Comparison of ENCODE assay signal across 26 cellular contexts in genomic region chr6:14084388-14084787, GRCh38.
"Had no signal": no experiment of that assay in that cellular context is flagged by ENCODE, and none has a peak within 500 bp of the region (broad histone marks: within the 10 kb centered on the region; RNA-seq: fewer than 3 reads in every experiment).

No MANE protein-coding gene starts in this region.

- H3K27me3 Mint-ChIP-seq: naive B cell; naive thymus-derived CD8-positive, alpha-beta T cell; stimulated activated naive CD8-positive, alpha-beta T cell treated with anti-CD3 and anti-CD28 coated beads, Interleukin-15, Interleukin-2, amounts not matched to agents 100 ng/mL and 50 ng/mL, for 24 hours had no signal

- DNase-seq: naive B cell; naive thymus-derived CD8-positive, alpha-beta T cell; nephron progenitor cell; occipital lobe; pancreas; psoas muscle; right cardiac atrium; right lobe of liver; sigmoid colon; small intestine; stimulated activated CD4-positive, alpha-beta T cell treated with anti-CD3 and anti-CD28 coated beads, Interleukin-15, amount 100 ng/mL, for 24 hours; stimulated activated CD4-positive, alpha-beta T cell treated with anti-CD3 and anti-CD28 coated beads, Interleukin-2, amount 100 ng/mL, for 24 hours; stimulated activated CD4-positive, alpha-beta T cell treated with anti-CD3 and anti-CD28 coated beads, Interleukin-2, amount 100 ng/mL, for 48 hours; stimulated activated CD4-positive, alpha-beta T cell treated with anti-CD3 and anti-CD28 coated beads, Interleukin-4, amount 100 ng/mL, for 24 hours; stimulated activated naive CD4-positive, alpha-beta T cell treated with Interleukin-2 at 50 U/mL for 16 hours; stomach; thyroid gland; trophoblast cell; upper lobe of left lung had no signal

- H3K9me3 Mint-ChIP-seq: naive B cell; naive thymus-derived CD8-positive, alpha-beta T cell; natural killer cell treated with Interleukin-12 subunit alpha and Interleukin-12 subunit beta and Interleukin-15 and Interleukin-18, amount 100 ng/mL, for 72 hours; nephron progenitor cell; neural crest cell; stimulated activated effector memory CD8-positive, alpha-beta T cell treated with anti-CD3 and anti-CD28 coated beads, Interleukin-12 subunit alpha, Interleukin-12 subunit beta, amount 100 ng/mL, for 72 hours; stimulated activated naive CD8-positive, alpha-beta T cell treated with anti-CD3 and anti-CD28 coated beads, Interleukin-15, Interleukin-2, amounts not matched to agents 100 ng/mL and 50 ng/mL, for 24 hours had no signal

- H3K4me3 Mint-ChIP-seq: naive thymus-derived CD8-positive, alpha-beta T cell; natural killer cell treated with Interleukin-12 subunit alpha and Interleukin-12 subunit beta and Interleukin-15 and Interleukin-18, amount 100 ng/mL, for 72 hours; nephron progenitor cell; neural crest cell; stimulated activated effector memory CD8-positive, alpha-beta T cell treated with anti-CD3 and anti-CD28 coated beads, Interleukin-12 subunit alpha, Interleukin-12 subunit beta, amount 100 ng/mL, for 72 hours; stimulated activated naive CD8-positive, alpha-beta T cell treated with anti-CD3 and anti-CD28 coated beads, Interleukin-15, Interleukin-2, amounts not matched to agents 100 ng/mL and 50 ng/mL, for 24 hours had no signal

- H3K9me3 ChIP-seq: pancreas, psoas muscle, right lobe of liver, sigmoid colon, stomach, thoracic aorta, thyroid gland, tibial nerve, upper lobe of left lung, vagina had no signal

- H3K27ac ChIP-seq: pancreas, psoas muscle, right lobe of liver, sigmoid colon, stomach, thoracic aorta, thyroid gland, tibial nerve, upper lobe of left lung, vagina had no signal

- H3K27me3 ChIP-seq: pancreas, right lobe of liver, sigmoid colon, stomach, thyroid gland, tibial nerve, upper lobe of left lung, vagina had no signal

- H3K27ac Mint-ChIP-seq: natural killer cell treated with Interleukin-12 subunit alpha and Interleukin-12 subunit beta and Interleukin-15 and Interleukin-18, amount 100 ng/mL, for 72 hours; stimulated activated effector memory CD8-positive, alpha-beta T cell treated with anti-CD3 and anti-CD28 coated beads, Interleukin-12 subunit alpha, Interleukin-12 subunit beta, amount 100 ng/mL, for 72 hours had no signal

- ATAC-seq: naive thymus-derived CD8-positive, alpha-beta T cell; pancreas; psoas muscle; right cardiac atrium; right lobe of liver; stimulated activated effector memory CD8-positive, alpha-beta T cell treated with anti-CD3 and anti-CD28 coated beads, Interleukin-12 subunit alpha, Interleukin-12 subunit beta, amount 100 ng/mL, for 72 hours had no signal

- H3K4me1 ChIP-seq: pancreas, psoas muscle, right lobe of liver, sigmoid colon, thyroid gland, upper lobe of left lung, vagina had no signal

- H3K36me3 ChIP-seq: pancreas, right lobe of liver, sigmoid colon, stomach, thoracic aorta, thyroid gland, tibial nerve, upper lobe of left lung, vagina had no signal

- H3K4me3 ChIP-seq: pancreas, psoas muscle, right lobe of liver, sigmoid colon, stomach, thoracic aorta, thyroid gland, tibial nerve, upper lobe of left lung, vagina had no signal

- H3K36me3 Mint-ChIP-seq: naive B cell; naive thymus-derived CD8-positive, alpha-beta T cell; natural killer cell treated with Interleukin-12 subunit alpha and Interleukin-12 subunit beta and Interleukin-15 and Interleukin-18, amount 100 ng/mL, for 72 hours; stimulated activated effector memory CD8-positive, alpha-beta T cell treated with anti-CD3 and anti-CD28 coated beads, Interleukin-12 subunit alpha, Interleukin-12 subunit beta, amount 100 ng/mL, for 72 hours had no signal
